12 cellular contexts compared by ENCODE assay signal in the genomic region with DNA sequence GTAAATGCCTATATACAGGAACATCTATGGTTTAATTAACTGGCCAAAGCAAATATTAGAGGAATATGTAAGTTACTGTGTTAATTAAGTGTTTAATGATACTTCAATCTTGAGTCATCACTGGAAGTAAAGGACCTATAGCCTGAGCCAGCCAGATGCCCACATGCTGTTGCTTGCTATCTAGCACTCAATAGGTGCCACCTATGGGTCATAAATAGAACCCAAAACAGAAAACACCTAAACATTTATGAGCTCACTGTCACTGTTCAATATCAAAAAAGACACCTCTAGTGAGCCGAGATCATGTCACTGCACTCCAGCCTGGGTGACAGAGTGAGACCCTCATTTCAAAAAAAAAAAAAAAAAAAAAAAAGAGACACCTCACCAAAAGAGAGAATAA. TPM values are rescaled to one million over a fixed set of nuclear protein-coding genes. Genes with fewer than 3 reads are reported as not detected.
DNase-seq lines count a peak whose midpoint lies in the region; ATAC-seq, FAIRE-seq and TF ChIP-seq lines count a peak whose summit lies in the region.
"Had no signal": no experiment of that assay in that cellular context is flagged by ENCODE, and none has a peak within 500 bp of the region (broad histone marks: within the 10 kb centered on the region; RNA-seq: fewer than 3 reads in every experiment).

No MANE protein-coding gene starts in this region.

- H3K9ac ChIP-seq in PC-3 (ENCODE audit: low read length) = no peak overlapping the region
- H3K9ac ChIP-seq: BLaER1 treated with 17β-estradiol and CSF1 and Interleukin-3, amounts not matched to agents 10 nM and 100 nM had no signal

- intact Hi-C loops in PC-3 (cut with micrococcal nuclease) = loop anchor here (1.0 to 2.0 kb wide), 2 partner anchors 19 to 80 kb away; a partner anchor contains a TSS

- no peak overlapping the region for H3K27ac ChIP-seq in PC-3 (ENCODE audit: low read length)
- H3K27ac ChIP-seq: BLaER1 treated with 17β-estradiol and CSF1 and Interleukin-3, amounts not matched to agents 10 nM and 100 nM had no signal

- no peak overlapping the region for H3K4me2 ChIP-seq in PC-3 (ENCODE audit: low read length)
- H3K4me2 ChIP-seq: BLaER1 treated with 17β-estradiol and CSF1 and Interleukin-3, amounts not matched to agents 10 nM and 100 nM had no signal

- DNase-seq in NOMO-1 treated with DMSO at 0.1 percent for 48 hours (lab: John Stamatoyannopoulos, UW; ENCODE audit: unreplicated experiment) (peak; percentile 2), NOMO-1 (lab: John Stamatoyannopoulos, UW; ENCODE audit: unreplicated experiment in 2 of 2) (no peak), PC-3 (peak; percentile 49), superior temporal gyrus (ENCODE audit: extremely low spot score) (peak; percentile 45), GM12892 (ENCODE audit: insufficient read length) (no peak), NCI-H2227 (lab: John Stamatoyannopoulos, UW; ENCODE audit: unreplicated experiment) (no peak), NCI-H1048 (lab: John Stamatoyannopoulos, UW) (no peak)
- DNase-seq: activated effector memory CD4-positive, alpha-beta T cell treated with Interleukin-2 at 50 U/mL for 16 hours; naive B cell; T-cell had no signal

- H3F3A ChIP-seq in PC-3 (ENCODE audit: low read length, unreplicated experiment) = no peaks in the 10 kb centered on the region

- no peaks in the 10 kb centered on the region for H4K20me1 ChIP-seq in PC-3 (ENCODE audit: low read length)

- no peaks in the 10 kb centered on the region for H3K9me3 ChIP-seq in PC-3 (ENCODE audit: low read length)
- H3K9me3 ChIP-seq: BLaER1 treated with 17β-estradiol and CSF1 and Interleukin-3, amounts not matched to agents 10 nM and 100 nM had no signal

- BruUV-seq in PC-3 (replicated peaks; lab: Mats Ljungman, UMichigan) = no TSS peak

- TF ChIP-seq CTCF in PC-3 (conservative IDR thresholded peaks at IDR 0.05; ENCODE audit: low read depth, low read length) = peak; percentile 64

- CTCF ChIA-PET in PC-3 (lab: Charles Lee) = interaction anchor here (0.5 to 1.0 kb wide), 13 partner anchors 9 to 1825 kb away, joined by 3 to 15 read pairs (median 6); a partner anchor contains a TSS

- H3K79me2 ChIP-seq in PC-3 (ENCODE audit: low read length) = no peaks in the 10 kb centered on the region

- TF ChIP-seq POLR2A in GM12892 (IDR thresholded peaks at IDR 0.05; ENCODE audit: low read depth, low read length) = no peak

- no peak for FAIRE-seq in GM12892 (lab: Jason Lieb, UNC)

- no peaks in the 10 kb centered on the region for H3K27me3 ChIP-seq in PC-3 (ENCODE audit: low read length)
- H3K27me3 ChIP-seq: BLaER1 treated with 17β-estradiol and CSF1 and Interleukin-3, amounts not matched to agents 10 nM and 100 nM had no signal

- no peak overlapping the region for H2AFZ ChIP-seq in PC-3 (ENCODE audit: low read length)

- ATAC-seq in PC-3 = peak; percentile 97
- ATAC-seq in esophagus mucosa = peak; percentile 80

- peaks cover 11% of the 10 kb centered on the region for H3K36me3 ChIP-seq in PC-3 (ENCODE audit: low read depth, low read length)

- H3K4me3 ChIP-seq in PC-3 (ENCODE audit: low read length) = no peak overlapping the region
- H3K4me3 ChIP-seq: BLaER1 treated with 17β-estradiol and CSF1 and Interleukin-3, amounts not matched to agents 10 nM and 100 nM had no signal

- no peaks in the 10 kb centered on the region for H3K9me2 ChIP-seq in PC-3 (replicated peaks; ENCODE audit: low read length)

- no peaks in the 10 kb centered on the region for H3K4me1 ChIP-seq in PC-3 (ENCODE audit: insufficient read depth, low read length)

- POLR2A ChIA-PET in PC-3 (lab: Charles Lee; ENCODE audit: unreplicated experiment) = interaction anchor here (0.7 kb wide), 1 partner anchor 82 kb away, joined by 21 read pairs; no protein-coding TSS in a partner anchor

RNA-seq across cellular contexts. Expression of a gene that starts 48.4 kb away (rescaled TPM):
- total RNA-seq in PC-3 (2014; rRNA removed) (88.1 and 102 TPM in 2 replicates), esophagus mucosa (53.1 TPM)
- polyA plus RNA-seq in GM12892 (2012; ENCODE audit: missing spikeins) = 49.5 TPM

Comparison
In these comparisons a context has a peak if more than half of its experiments do, and no peak if none do; other contexts are left out.
1. DNase-seq: peak in NOMO-1 treated with DMSO at 0.1 percent for 48 hours (single experiment), PC-3 (single experiment) and superior temporal gyrus (single experiment); none in NOMO-1 (0 of 2), GM12892 (single experiment), NCI-H2227 (single experiment) and NCI-H1048 (single experiment).